ENCODE assay signal across 29 cellular contexts in the genomic region with DNA sequence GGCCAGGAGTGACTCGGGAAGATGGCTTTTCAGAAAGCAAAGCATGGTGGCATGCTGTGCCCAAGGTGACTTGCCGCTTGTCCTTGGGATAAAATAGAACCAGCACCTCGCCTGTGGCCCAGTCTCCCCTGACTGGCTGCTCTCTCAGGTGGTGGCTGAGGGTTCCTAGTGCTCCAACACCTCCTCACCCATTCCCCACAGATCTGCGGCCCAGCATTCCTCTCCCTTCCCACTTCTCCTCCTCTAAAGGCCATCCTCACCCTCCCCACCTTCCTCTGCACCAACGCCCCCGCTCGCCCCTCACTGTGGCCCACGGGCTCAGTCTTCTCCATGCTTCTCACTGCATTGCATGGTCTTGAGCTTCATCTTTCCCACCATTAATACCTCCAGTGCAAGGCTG.
"Had no signal": no experiment of that assay in that cellular context is flagged by ENCODE, and none has a peak within 500 bp of the region (broad histone marks: within the 10 kb centered on the region; RNA-seq: fewer than 3 reads in every experiment).

No MANE protein-coding gene starts in this region.

- H3K4me1 ChIP-seq: esophagus squamous epithelium, parathyroid adenoma, stomach had no signal

- H3K9ac ChIP-seq: parathyroid adenoma had no signal

- H3K27ac Mint-ChIP-seq: activated CD4-positive, alpha-beta memory T cell treated with anti-CD3 and anti-CD28 coated beads for 36 hours; activated CD4-positive, alpha-beta T cell treated with anti-CD3 and anti-CD28 coated beads, Interleukin-2, amount 10 ng/mL, durations not matched to agents 24 days and 14 days; activated T-helper 1 cell treated with anti-CD3 and anti-CD28 coated beads, Interleukin-12 subunit alpha, Interleukin-12 subunit beta, Interleukin-2, Interleukin-4 antibody, amounts not matched to agents 30 ng/mL and 10 ng/mL and 1 ng/mL, durations not matched to agents 14 hours and 24 hours and 36 hours; dendritic cell treated with granulocyte-macrophage colony-stimulating factor and Interleukin-4, amounts not matched to agents 40 ng/mL and 50 ng/mL, for 4 days; endodermal cell; T-helper 1 cell treated with Interleukin-12 subunit alpha and Interleukin-12 subunit beta and Interleukin-4 antibody, amounts not matched to agents 30 μg/mL and 1 μg/mL, for 36 hours had no signal

- H2AFZ ChIP-seq: parathyroid adenoma had no signal

- H3K9me3 ChIP-seq: esophagus squamous epithelium, left ventricle myocardium inferior, mucosa of descending colon, stomach, thyroid gland, upper lobe of left lung had no signal

- H3K27ac ChIP-seq: brain microvascular endothelial cell, esophagus squamous epithelium, left ventricle myocardium inferior, parathyroid adenoma, stomach, thyroid gland, upper lobe of left lung, WERI-Rb-1 had no signal

- H3K4me3 Mint-ChIP-seq: activated CD4-positive, alpha-beta memory T cell treated with anti-CD3 and anti-CD28 coated beads for 36 hours; activated CD4-positive, alpha-beta T cell treated with anti-CD3 and anti-CD28 coated beads, Interleukin-2, amount 10 ng/mL, durations not matched to agents 24 days and 14 days; activated T-helper 1 cell treated with anti-CD3 and anti-CD28 coated beads, Interleukin-12 subunit alpha, Interleukin-12 subunit beta, Interleukin-2, Interleukin-4 antibody, amounts not matched to agents 30 ng/mL and 10 ng/mL and 1 ng/mL, durations not matched to agents 14 hours and 24 hours and 36 hours; dendritic cell treated with granulocyte-macrophage colony-stimulating factor and Interleukin-4, amounts not matched to agents 40 ng/mL and 50 ng/mL, for 4 days; endodermal cell; stimulated activated naive B cell treated with anti-CD40 and anti-IgM and Interleukin-4, amounts not matched to agents 10 μg/mL and 1 μg/mL and 100 μg/mL, for 72 hours; T-helper 1 cell treated with Interleukin-12 subunit alpha and Interleukin-12 subunit beta and Interleukin-4 antibody, amounts not matched to agents 30 μg/mL and 1 μg/mL, for 36 hours had no signal

- ATAC-seq: activated CD4-positive, CD25-positive, alpha-beta regulatory T cell treated with anti-CD3 and anti-CD28 coated beads, Interleukin-2, amount 50 U/mL, for 24 hours; mucosa of descending colon; right cardiac atrium; stimulated activated naive B cell treated with anti-CD40 and anti-IgM and Interleukin-4, amounts not matched to agents 10 μg/mL and 1 μg/mL and 100 μg/mL, for 72 hours had no signal

- H3K27me3 ChIP-seq: brain microvascular endothelial cell, thyroid gland, upper lobe of left lung had no signal

- DNase-seq: activated CD4-positive, alpha-beta memory T cell treated with anti-CD3 and anti-CD28 coated beads for 36 hours; activated CD4-positive, alpha-beta T cell treated with anti-CD3 and anti-CD28 coated beads, Interleukin-2, amount 10 ng/mL, durations not matched to agents 24 days and 14 days; activated CD8-positive, alpha-beta memory T cell treated with anti-CD3 and anti-CD28 coated beads, Interleukin-2, amount 50 U/mL, for 4 hours; activated gamma-delta T cell treated with Interleukin-2 at 50 U/mL for 16 hours; activated naive CD4-positive, alpha-beta T cell treated with anti-CD3 and anti-CD28 coated beads, Interleukin-2, amount 50 U/mL, for 16 hours; activated T-cell treated with anti-CD3 and anti-CD28 coated beads, Interleukin-2, amount 50 U/mL, for 1 hour; amniotic stem cell; brain microvascular endothelial cell; caudate nucleus; endodermal cell; esophagus squamous epithelium; left ventricle myocardium inferior; mucosa of descending colon; nucleus accumbens; right cardiac atrium; stimulated activated CD4-positive, alpha-beta T cell treated with anti-CD3 and anti-CD28 coated beads, Interleukin-15, amount 100 ng/mL, for 24 hours; stimulated activated CD4-positive, alpha-beta T cell treated with anti-CD3 and anti-CD28 coated beads, Interleukin-2, amount 100 ng/mL, for 24 hours; stimulated activated naive B cell treated with anti-CD40 and anti-IgM and Interleukin-4, amounts not matched to agents 10 μg/mL and 1 μg/mL and 100 μg/mL, for 72 hours; stomach; T-helper 9 cell; thyroid gland; upper lobe of left lung; WERI-Rb-1 had no signal

- H3K36me3 ChIP-seq: brain microvascular endothelial cell, esophagus squamous epithelium, left ventricle myocardium inferior, stomach, thyroid gland, upper lobe of left lung, WERI-Rb-1 had no signal

- H3K9me3 Mint-ChIP-seq: activated CD4-positive, alpha-beta memory T cell treated with anti-CD3 and anti-CD28 coated beads for 36 hours; activated CD4-positive, alpha-beta T cell treated with anti-CD3 and anti-CD28 coated beads, Interleukin-2, amount 10 ng/mL, durations not matched to agents 24 days and 14 days; activated T-helper 1 cell treated with anti-CD3 and anti-CD28 coated beads, Interleukin-12 subunit alpha, Interleukin-12 subunit beta, Interleukin-2, Interleukin-4 antibody, amounts not matched to agents 30 ng/mL and 10 ng/mL and 1 ng/mL, durations not matched to agents 14 hours and 24 hours and 36 hours; dendritic cell treated with granulocyte-macrophage colony-stimulating factor and Interleukin-4, amounts not matched to agents 40 ng/mL and 50 ng/mL, for 4 days; endodermal cell; nephron; T-helper 1 cell treated with Interleukin-12 subunit alpha and Interleukin-12 subunit beta and Interleukin-4 antibody, amounts not matched to agents 30 μg/mL and 1 μg/mL, for 36 hours had no signal

- H3K36me3 Mint-ChIP-seq: activated CD4-positive, alpha-beta memory T cell treated with anti-CD3 and anti-CD28 coated beads for 36 hours had no signal

- H3K4me3 ChIP-seq: esophagus squamous epithelium, left ventricle myocardium inferior, mucosa of descending colon, stomach, thyroid gland, upper lobe of left lung had no signal

- H3K79me2 ChIP-seq: parathyroid adenoma had no signal
